ENCODE assay signal across 6 cellular contexts in the genomic region with DNA sequence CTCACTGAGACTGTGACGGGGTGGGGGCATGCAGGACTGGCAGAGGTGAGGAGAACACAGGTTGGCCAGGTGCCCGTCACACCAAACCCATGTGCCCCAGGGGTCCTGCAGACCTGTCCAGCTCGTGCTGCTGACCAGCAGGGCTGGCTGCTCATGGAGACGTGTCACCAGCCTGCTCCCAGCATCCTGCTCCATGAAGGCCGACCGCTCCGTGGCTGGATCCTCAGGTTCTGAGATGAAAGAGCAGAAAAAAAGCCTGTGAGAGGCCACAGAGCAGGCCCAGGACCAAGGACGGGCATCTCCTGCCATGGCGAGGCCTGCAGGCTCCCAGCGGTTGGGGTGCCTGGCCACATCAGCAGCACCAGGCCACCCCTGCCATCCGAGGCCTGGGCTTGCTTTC.
"Had no signal": no experiment of that assay in that cellular context is flagged by ENCODE, and none has a peak within 500 bp of the region (broad histone marks: within the 10 kb centered on the region; RNA-seq: fewer than 3 reads in every experiment).

No MANE protein-coding gene starts in this region.

- H3K4me2 ChIP-seq: KMS-11 had no signal

- H3K4me3 ChIP-seq: K562 had no signal

- H3K9ac ChIP-seq: KMS-11 had no signal

- DNase-seq: IMR-90, KBM-7, KG1 had no signal

- H3K27ac ChIP-seq: HL-60, KMS-11 had no signal
